In genomic region chr14:96281486-96281885, GRCh38 we compare ENCODE assay signal across 20 cellular contexts. TPM values are rescaled to one million over a fixed set of nuclear protein-coding genes. Genes with fewer than 3 reads are reported as not detected.
A peak's percentile ranks its signal among the peaks of the same experiment; 100 is the strongest.
DNase-seq lines count a peak whose midpoint lies in the region; ATAC-seq and TF ChIP-seq lines count a peak whose summit lies in the region.
"Had no signal": no experiment of that assay in that cellular context is flagged by ENCODE, and none has a peak within 500 bp of the region (broad histone marks: within the 10 kb centered on the region; RNA-seq: fewer than 3 reads in every experiment).

No MANE protein-coding gene starts in this region.

- H3K4me1 ChIP-seq in BE2C (peaks cover 27% of the 10 kb centered on the region), H9 (ENCODE audit: insufficient read depth, low read length) (no peaks in the 10 kb centered on the region)
- H3K4me1 ChIP-seq: lower lobe of right lung, Peyer's patch, suprapubic skin had no signal

- H3K27ac ChIP-seq in H9 (ENCODE audit: insufficient read length, low read depth, low read length) = no peak overlapping the region
- H3K27ac ChIP-seq: coronary artery, gastroesophageal sphincter, KMS-11, lower lobe of right lung, pancreas, Peyer's patch, suprapubic skin had no signal

- no peak overlapping the region for H3T11ph ChIP-seq in H9 (ENCODE audit: low read length)

- H4K5ac ChIP-seq in H9 (ENCODE audit: insufficient read length, low read depth, low read length) = no peak overlapping the region

- no peak overlapping the region for H3K4ac ChIP-seq in H9 (ENCODE audit: low read depth, low read length)

- no peak overlapping the region for H2AK5ac ChIP-seq in H9 (ENCODE audit: insufficient read length, low read length)

- H3K79me1 ChIP-seq in H9 (ENCODE audit: insufficient read depth, low read depth, low read length, poor library complexity, severe bottlenecking) = no peaks in the 10 kb centered on the region

- H3K9me3 ChIP-seq in BE2C = 0 out of 2 replicates have a peak, but pooled peaks cover 3% of the 10 kb centered on the region
- H3K9me3 ChIP-seq in H9 (ENCODE audit: control insufficient read depth, low read depth, low read length) = no peaks in the 10 kb centered on the region
- H3K9me3 ChIP-seq in MG63 = no peaks in the 10 kb centered on the region

- H4K20me1 ChIP-seq in H9 (ENCODE audit: control insufficient read depth, insufficient read depth, insufficient read length) = no peaks in the 10 kb centered on the region

- H3K9ac ChIP-seq in H9 (ENCODE audit: extremely low read depth, insufficient read length, low read length) = no peak overlapping the region
- H3K9ac ChIP-seq: KMS-11 had no signal

- no peak overlapping the region for H3K4me3 Mint-ChIP-seq in H9
- H3K4me3 Mint-ChIP-seq: activated CD4-positive, alpha-beta T cell treated with anti-CD3 and anti-CD28 coated beads, Interleukin-2, amount 10 ng/mL, durations not matched to agents 7 days and 5 days; activated naive CD4-positive, alpha-beta T cell treated with anti-CD3 and anti-CD28 coated beads for 36 hours had no signal

- in situ Hi-C loops in SK-MEL-5 (cut with HindIII; ENCODE audit: low pct_unique_long_range_greater_than_20kb, low sequenced_read_pairs) = no loop called here

- H2BK120ac ChIP-seq in H9 (ENCODE audit: low read depth, low read length, poor library complexity, severe bottlenecking) = no peak overlapping the region

- H2BK20ac ChIP-seq in H9 (ENCODE audit: low read depth, low read length, poor library complexity, severe bottlenecking) = no peak overlapping the region

- H2BK5ac ChIP-seq in H9 (ENCODE audit: insufficient read length, low read length) = no peak overlapping the region

- DNase-seq in BE2C (no peak), H9 (no peak), SK-MEL-5 (ENCODE audit: low read depth, low spot score) (peak; percentile 23), left kidney (ENCODE audit: low read depth, low spot score) (peak; percentile 23), MG63 (no peak)
- DNase-seq in activated T-cell treated with anti-CD3 and anti-CD28 coated beads, Interleukin-2, amount 50 U/mL, for 48 hours = no peak
- DNase-seq: activated CD4-positive, alpha-beta T cell treated with anti-CD3 and anti-CD28 coated beads, Interleukin-2, amount 10 ng/mL, durations not matched to agents 7 days and 5 days; activated naive CD4-positive, alpha-beta T cell treated with anti-CD3 and anti-CD28 coated beads for 36 hours; HCEC 1CT; lower lobe of right lung; NCI-H446 treated with DMSO at 0.1 percent for 48 hours; pancreas; Peyer's patch; stimulated activated CD4-positive, alpha-beta T cell treated with anti-CD3 and anti-CD28 coated beads, Interleukin-4, amount 100 ng/mL, for 24 hours had no signal

- no peak overlapping the region for H3K4me2 ChIP-seq in H9 (ENCODE audit: insufficient read depth, insufficient read length, low read length)
- H3K4me2 ChIP-seq: KMS-11 had no signal

- H3K56ac ChIP-seq in H9 (ENCODE audit: insufficient read length, low read depth, low read length) = no peak overlapping the region

- no peak overlapping the region for H3K27ac Mint-ChIP-seq in H9
- H3K27ac Mint-ChIP-seq: activated CD4-positive, alpha-beta T cell treated with anti-CD3 and anti-CD28 coated beads, Interleukin-2, amount 10 ng/mL, durations not matched to agents 7 days and 5 days; activated naive CD4-positive, alpha-beta T cell treated with anti-CD3 and anti-CD28 coated beads for 36 hours had no signal

- H3K27me3 ChIP-seq in BE2C (no peaks in the 10 kb centered on the region), H9 (ENCODE audit: insufficient read depth, low read length) (no peaks in the 10 kb centered on the region), MG63 (no peaks in the 10 kb centered on the region)
- H3K27me3 ChIP-seq: gastroesophageal sphincter, pancreas, Peyer's patch, suprapubic skin had no signal

- H4K8ac ChIP-seq in H9 (replicated peaks; ENCODE audit: insufficient read length, low read depth, low read length) = no peak overlapping the region

- H3K36me3 Mint-ChIP-seq in H9 (ENCODE audit: insufficient read depth in 1 of 3, low read depth in 3 of 3) = peaks cover 5 to 20% (median 13%) of the 10 kb centered on the region in 3 experiments

- H3K9me3 Mint-ChIP-seq in H9 = peaks cover 11 to 12% of the 10 kb centered on the region in 2 experiments

- no peaks in the 10 kb centered on the region for H3K23me2 ChIP-seq in H9 (ENCODE audit: insufficient read length, low read depth, low read length, poor library complexity, severe bottlenecking)

- H2BK15ac ChIP-seq in H9 (ENCODE audit: low read depth, low read length) = no peak overlapping the region

- no peaks in the 10 kb centered on the region for H3K36me3 ChIP-seq in BE2C
- no peaks in the 10 kb centered on the region for H3K36me3 ChIP-seq in MG63

- peaks cover 2% of the 10 kb centered on the region; the same call in 1 of the 2 replicates for H3K27me3 Mint-ChIP-seq in H9 (ENCODE audit: low read depth)
- H3K27me3 Mint-ChIP-seq: activated CD4-positive, alpha-beta T cell treated with anti-CD3 and anti-CD28 coated beads, Interleukin-2, amount 10 ng/mL, durations not matched to agents 7 days and 5 days had no signal

- H3K4me3 ChIP-seq in BE2C (ENCODE audit: low read depth, low read length) (no peak overlapping the region), MG63 (no peak overlapping the region)
- H3K4me3 ChIP-seq: coronary artery, gastroesophageal sphincter, lower lobe of right lung, pancreas, Peyer's patch, suprapubic skin had no signal

- WGBS in H9 (ENCODE audit: extremely low coverage, insufficient read length, low lambda C conversion rate) = no CpG with 5 or more reads among the region's 4 CpGs

- ATAC-seq in HG02973 (IDR thresholded peaks at IDR 0.05; ENCODE audit: unreplicated experiment) = no peak
- ATAC-seq in GM19023 (IDR thresholded peaks at IDR 0.05; ENCODE audit: unreplicated experiment) = no peak
- ATAC-seq: gastroesophageal sphincter, lower lobe of right lung, pancreas had no signal

- H3K79me2 ChIP-seq in H9 (ENCODE audit: insufficient read depth, low read length) = no peaks in the 10 kb centered on the region

- TF ChIP-seq CTCF in BE2C (IDR thresholded peaks at IDR 0.05; ENCODE audit: low read depth, low read length) (peak; percentile 52), H9 (conservative IDR thresholded peaks at IDR 0.05) (peak; percentile 19; the same call in 1 of the 3 replicates)

- H3K4me1 Mint-ChIP-seq in H9 = peaks cover 22 to 26% of the 10 kb centered on the region in 2 experiments
- H3K4me1 Mint-ChIP-seq: activated CD4-positive, alpha-beta T cell treated with anti-CD3 and anti-CD28 coated beads, Interleukin-2, amount 10 ng/mL, durations not matched to agents 7 days and 5 days had no signal

- no peak overlapping the region for H4K91ac ChIP-seq in H9 (ENCODE audit: insufficient read length, low read depth, low read length)

- H3K18ac ChIP-seq in H9 (ENCODE audit: insufficient read length, low read depth, low read length) = no peak overlapping the region

- H3K23ac ChIP-seq in H9 (ENCODE audit: insufficient read length, low read depth, low read length) = no peak overlapping the region

- no peak overlapping the region for H3K14ac ChIP-seq in H9 (ENCODE audit: insufficient read depth, low read length)

- H2AFZ ChIP-seq in H9 (ENCODE audit: low read length) = no peak overlapping the region

- no peak overlapping the region for H2BK12ac ChIP-seq in H9 (ENCODE audit: insufficient read length, low read depth, low read length)

RNA-seq across cellular contexts. Expression of gene BDKRB1, which starts 25.5 kb away (rescaled TPM):
- polyA plus RNA-seq in BE2C (2012; ENCODE audit: insufficient read depth, insufficient read length, low read depth) = 0.54 TPM
- not detected in 2 replicates for total RNA-seq in H9 (2021)
- total RNA-seq in SK-MEL-5 (2014; rRNA removed; shearing (Covaris generic)) = 0.53 TPM in 1 of 2 replicates, not detected in the other
- polyA plus RNA-seq in SK-MEL-5 (2015; cell fraction: cytosol; rRNA removed) = 0.25 and 0.27 TPM in 2 replicates
- polyA plus RNA-seq in SK-MEL-5 (2015; cell fraction: nucleus; rRNA removed) = 0.15 TPM in 1 of 2 replicates, not detected in the other
- total RNA-seq in MG63 (2014; rRNA removed; shearing (Covaris generic); ENCODE audit: low replicate concordance) = 30.5 and 40.5 TPM in 2 replicates
- total RNA-seq: activated CD4-positive, alpha-beta T cell treated with anti-CD3 and anti-CD28 coated beads, Interleukin-2, amount 10 ng/mL, durations not matched to agents 7 days and 5 days; activated naive CD4-positive, alpha-beta T cell treated with anti-CD3 and anti-CD28 coated beads for 36 hours; lower lobe of right lung had no signal

Comparison
In these comparisons a context has a peak if more than half of its experiments do, and no peak if none do; other contexts are left out.
1. DNase-seq: peak in SK-MEL-5 (single experiment) and left kidney (single experiment); none in BE2C (single experiment), H9 (single experiment), activated T-cell treated with anti-CD3 and anti-CD28 coated beads, Interleukin-2, amount 50 U/mL, for 48 hours (0 of 2) and MG63 (single experiment).
2. RNA of gene BDKRB1, which starts 25.5 kb away (total RNA-seq): 30.5 to 40.5 TPM in MG63; 0.53 TPM in SK-MEL-5 and not detected in H9; every median in the first group is over 10 times any median in the second.